Comparison of ENCODE assay signal across 31 cellular contexts in the genomic region with DNA sequence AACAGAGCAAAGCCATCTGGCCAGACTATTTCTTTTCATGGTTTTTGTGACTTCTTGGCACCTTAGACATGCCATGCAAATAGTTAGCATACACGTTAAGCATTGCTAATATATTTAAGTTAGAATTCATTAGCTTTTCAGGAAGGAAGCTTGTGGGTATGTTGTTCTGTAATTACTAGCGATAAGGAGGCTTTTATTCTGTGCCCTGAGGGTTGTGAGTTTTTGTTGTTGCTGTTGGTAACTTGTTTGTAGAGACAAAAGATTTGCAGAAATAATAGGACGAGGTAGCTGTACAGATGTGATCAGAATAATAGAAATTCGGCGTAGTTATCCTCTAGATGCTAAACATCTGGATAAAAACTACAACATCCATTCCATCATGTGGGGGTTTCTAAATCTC.
"Had no signal": no experiment of that assay in that cellular context is flagged by ENCODE, and none has a peak within 500 bp of the region (broad histone marks: within the 10 kb centered on the region; RNA-seq: fewer than 3 reads in every experiment).

No MANE protein-coding gene starts in this region.

- H3K27ac ChIP-seq: adrenal gland, body of pancreas, coronary artery, esophagus muscularis mucosa, foreskin keratinocyte, left lung, neutrophil, right lobe of liver, upper lobe of left lung had no signal

- H3K36me3 ChIP-seq: adrenal gland, cardiac muscle cell, left lung, neutrophil had no signal

- H3K36me3 Mint-ChIP-seq: activated naive CD8-positive, alpha-beta T cell treated with anti-CD3 and anti-CD28 coated beads for 36 hours; stimulated activated effector memory CD8-positive, alpha-beta T cell treated with anti-CD3 and anti-CD28 coated beads, Interleukin-12 subunit alpha, Interleukin-12 subunit beta, amount 100 ng/mL, for 72 hours had no signal

- H3K4me1 Mint-ChIP-seq: activated CD4-positive, alpha-beta T cell treated with anti-CD3 and anti-CD28 coated beads, Interleukin-2, amount 10 ng/mL, durations not matched to agents 24 days and 14 days; stimulated activated effector memory CD8-positive, alpha-beta T cell treated with anti-CD3 and anti-CD28 coated beads, Interleukin-12 subunit alpha, Interleukin-12 subunit beta, amount 100 ng/mL, for 72 hours; stimulated activated naive CD8-positive, alpha-beta T cell treated with anti-CD3 and anti-CD28 coated beads, Interleukin-15, amount 100 ng/mL, for 72 hours had no signal

- H3K4me1 ChIP-seq: body of pancreas, left lung, right lobe of liver had no signal

- DNase-seq: activated CD4-positive, alpha-beta memory T cell treated with anti-CD3 and anti-CD28 coated beads for 36 hours; activated CD4-positive, alpha-beta T cell treated with anti-CD3 and anti-CD28 coated beads, Interleukin-2, amount 10 ng/mL, durations not matched to agents 24 days and 14 days; activated CD4-positive, CD25-positive, alpha-beta regulatory T cell treated with anti-CD3 and anti-CD28 coated beads, Interleukin-2, amount 50 U/mL, for 72 hours; activated CD8-positive, alpha-beta memory T cell treated with anti-CD3 and anti-CD28 coated beads, Interleukin-2, amount 50 U/mL, for 4 hours; activated effector memory CD4-positive, alpha-beta T cell treated with anti-CD3 and anti-CD28 coated beads, Interleukin-2, amount 50 U/mL, for 16 hours; activated naive CD4-positive, alpha-beta T cell treated with anti-CD3 and anti-CD28 coated beads for 36 hours; activated naive CD8-positive, alpha-beta T cell treated with anti-CD3 and anti-CD28 coated beads for 36 hours; activated T-cell treated with anti-CD3 and anti-CD28 coated beads, Interleukin-2, amount 50 U/mL, for 1 hour; adrenal gland; aorta; body of pancreas; cerebellar nuclear complex; foreskin keratinocyte; left lung; mesendoderm; mucosa of descending colon; nephron progenitor cell; right lobe of liver; stimulated activated CD4-positive, alpha-beta T cell treated with anti-CD3 and anti-CD28 coated beads, Interleukin-4, amount 100 ng/mL, for 24 hours; stimulated activated naive CD8-positive, alpha-beta T cell treated with anti-CD3 and anti-CD28 coated beads, Interleukin-15, amount 100 ng/mL, for 72 hours; substantia nigra; T-helper 1 cell; upper lobe of left lung had no signal

- H3K27ac Mint-ChIP-seq: activated CD4-positive, alpha-beta memory T cell treated with anti-CD3 and anti-CD28 coated beads for 36 hours; activated CD4-positive, alpha-beta T cell treated with anti-CD3 and anti-CD28 coated beads, Interleukin-2, amount 10 ng/mL, durations not matched to agents 24 days and 14 days; activated naive CD4-positive, alpha-beta T cell treated with anti-CD3 and anti-CD28 coated beads for 36 hours; activated naive CD8-positive, alpha-beta T cell treated with anti-CD3 and anti-CD28 coated beads for 36 hours; activated T-helper 1 cell treated with anti-CD3 and anti-CD28 coated beads, Interleukin-12 subunit alpha, Interleukin-12 subunit beta, Interleukin-2, Interleukin-4 antibody, amounts not matched to agents 30 ng/mL and 10 ng/mL and 1 ng/mL, durations not matched to agents 14 hours and 24 hours and 36 hours; nephron progenitor cell; stimulated activated effector memory CD8-positive, alpha-beta T cell treated with anti-CD3 and anti-CD28 coated beads, Interleukin-12 subunit alpha, Interleukin-12 subunit beta, amount 100 ng/mL, for 72 hours; stimulated activated naive CD8-positive, alpha-beta T cell treated with anti-CD3 and anti-CD28 coated beads, Interleukin-15, amount 100 ng/mL, for 72 hours; T-helper 2 cell treated with Interferon-gamma antibody and Interleukin-4, amounts not matched to agents 5 μg/mL and 100 μg/mL, for 36 hours had no signal

- H3K9me3 Mint-ChIP-seq: activated CD4-positive, alpha-beta memory T cell treated with anti-CD3 and anti-CD28 coated beads for 36 hours; activated CD4-positive, alpha-beta T cell treated with anti-CD3 and anti-CD28 coated beads, Interleukin-2, amount 10 ng/mL, durations not matched to agents 24 days and 14 days; activated naive CD4-positive, alpha-beta T cell treated with anti-CD3 and anti-CD28 coated beads for 36 hours; activated naive CD8-positive, alpha-beta T cell treated with anti-CD3 and anti-CD28 coated beads for 36 hours; activated T-helper 1 cell treated with anti-CD3 and anti-CD28 coated beads, Interleukin-12 subunit alpha, Interleukin-12 subunit beta, Interleukin-2, Interleukin-4 antibody, amounts not matched to agents 30 ng/mL and 10 ng/mL and 1 ng/mL, durations not matched to agents 14 hours and 24 hours and 36 hours; nephron progenitor cell; stimulated activated effector memory CD8-positive, alpha-beta T cell treated with anti-CD3 and anti-CD28 coated beads, Interleukin-12 subunit alpha, Interleukin-12 subunit beta, amount 100 ng/mL, for 72 hours; stimulated activated naive CD8-positive, alpha-beta T cell treated with anti-CD3 and anti-CD28 coated beads, Interleukin-15, amount 100 ng/mL, for 72 hours; T-helper 2 cell treated with Interferon-gamma antibody and Interleukin-4, amounts not matched to agents 5 μg/mL and 100 μg/mL, for 36 hours had no signal

- H3K4me3 Mint-ChIP-seq: activated CD4-positive, alpha-beta memory T cell treated with anti-CD3 and anti-CD28 coated beads for 36 hours; activated CD4-positive, alpha-beta T cell treated with anti-CD3 and anti-CD28 coated beads, Interleukin-2, amount 10 ng/mL, durations not matched to agents 24 days and 14 days; activated naive CD4-positive, alpha-beta T cell treated with anti-CD3 and anti-CD28 coated beads for 36 hours; activated naive CD8-positive, alpha-beta T cell treated with anti-CD3 and anti-CD28 coated beads for 36 hours; activated T-helper 1 cell treated with anti-CD3 and anti-CD28 coated beads, Interleukin-12 subunit alpha, Interleukin-12 subunit beta, Interleukin-2, Interleukin-4 antibody, amounts not matched to agents 30 ng/mL and 10 ng/mL and 1 ng/mL, durations not matched to agents 14 hours and 24 hours and 36 hours; nephron progenitor cell; stimulated activated effector memory CD8-positive, alpha-beta T cell treated with anti-CD3 and anti-CD28 coated beads, Interleukin-12 subunit alpha, Interleukin-12 subunit beta, amount 100 ng/mL, for 72 hours; stimulated activated naive CD8-positive, alpha-beta T cell treated with anti-CD3 and anti-CD28 coated beads, Interleukin-15, amount 100 ng/mL, for 72 hours; T-helper 2 cell treated with Interferon-gamma antibody and Interleukin-4, amounts not matched to agents 5 μg/mL and 100 μg/mL, for 36 hours had no signal

- H3K9me3 ChIP-seq: adrenal gland, body of pancreas, esophagus muscularis mucosa, left lung, mucosa of descending colon, neutrophil, right lobe of liver, upper lobe of left lung had no signal

- H3K27me3 Mint-ChIP-seq: activated CD4-positive, alpha-beta memory T cell treated with anti-CD3 and anti-CD28 coated beads for 36 hours; activated naive CD8-positive, alpha-beta T cell treated with anti-CD3 and anti-CD28 coated beads for 36 hours; stimulated activated naive CD8-positive, alpha-beta T cell treated with anti-CD3 and anti-CD28 coated beads, Interleukin-15, amount 100 ng/mL, for 72 hours had no signal

- H3K27me3 ChIP-seq: adrenal gland, body of pancreas, cardiac muscle cell, esophagus muscularis mucosa, foreskin keratinocyte, left lung, neutrophil, right lobe of liver, upper lobe of left lung had no signal

- H3K4me3 ChIP-seq: adrenal gland, body of pancreas, cardiac muscle cell, coronary artery, esophagus muscularis mucosa, left lung, lung, mucosa of descending colon, right lobe of liver, upper lobe of left lung had no signal
